1 cellular context compared by ENCODE assay signal in genomic region chr1:46158312-46159281, GRCh38.
A peak's percentile ranks its signal among the peaks of the same experiment; 100 is the strongest.
TF ChIP-seq lines count a peak whose summit lies in the region.

No MANE protein-coding gene starts in this region.

TF ChIP-seq in K562, 482 proteins besides CTCF, POLR2A, EP300 and RAD21 (continued from another document):
- no peak for TF ChIP-seq CREB5 (CRISPR knock-in tag; IDR thresholded peaks at IDR 0.05)
- peak; percentile 86 for TF ChIP-seq ZKSCAN8 (CRISPR knock-in tag; IDR thresholded peaks at IDR 0.05)
- no peak for TF ChIP-seq ZHX1 (conservative IDR thresholded peaks at IDR 0.05; ENCODE audit: low read length)
- no peak for TF ChIP-seq ILK (tag; IDR thresholded peaks at IDR 0.05; ENCODE audit: borderline replicate concordance, low read depth)
- no peak for TF ChIP-seq BMI1 (IDR thresholded peaks at IDR 0.05; ENCODE audit: low read length)
- peak in 1 of 2 experiments; percentile 92; a peak in 2 of 4 replicates for TF ChIP-seq ZNF639 (CRISPR knock-in tag; conservative IDR thresholded peaks at IDR 0.05 in 1 of 2, IDR thresholded peaks at IDR 0.05 in 1 of 2)
- TF ChIP-seq ZNF696 (CRISPR knock-in tag; conservative IDR thresholded peaks at IDR 0.05) = no peak
- peak; percentile 87 for TF ChIP-seq CCNT2 (IDR thresholded peaks at IDR 0.05; ENCODE audit: borderline replicate concordance, extremely low read depth, insufficient read length, low read depth, low read length)
- TF ChIP-seq DEAF1 (CRISPR knock-in tag; IDR thresholded peaks at IDR 0.05) = 0 out of 2 replicates have a peak, but pooled peaks have one; percentile 5
- TF ChIP-seq KDM2B (CRISPR knock-in tag; IDR thresholded peaks at IDR 0.05) = 0 out of 2 replicates have a peak, but pooled peaks have one; percentile 28
- TF ChIP-seq DIDO1 (tag; IDR thresholded peaks at IDR 0.05; ENCODE audit: low read depth) = 0 out of 2 replicates have a peak, but pooled peaks have one; percentile 12
- TF ChIP-seq ZBTB43 (CRISPR knock-in tag; IDR thresholded peaks at IDR 0.05) = 0 out of 2 replicates have a peak, but pooled peaks have one; percentile 68
- no peak for TF ChIP-seq ZNF311 (CRISPR knock-in tag; IDR thresholded peaks at IDR 0.05)
- TF ChIP-seq COPS2 (conservative IDR thresholded peaks at IDR 0.05) = no peak
- TF ChIP-seq HNRNPK (IDR thresholded peaks at IDR 0.05; ENCODE audit: low read depth, low read length, poor library complexity, severe bottlenecking) = no peak
- TF ChIP-seq ZNF224 (CRISPR knock-in tag; IDR thresholded peaks at IDR 0.05) = no peak
- TF ChIP-seq CC2D1A (IDR thresholded peaks at IDR 0.05) = peak; percentile 98
- TF ChIP-seq ZNF197 (CRISPR knock-in tag; IDR thresholded peaks at IDR 0.05; ENCODE audit: low read depth) = peak; percentile 96; the same call in 1 of the 2 replicates
- TF ChIP-seq ESRRA (IDR thresholded peaks at IDR 0.05; ENCODE audit: borderline replicate concordance, low read depth) = peak; percentile 63; the same call in 1 of the 2 replicates
- no peak for TF ChIP-seq NELFE (IDR thresholded peaks at IDR 0.05; ENCODE audit: insufficient read depth, insufficient read length)
- no peak for TF ChIP-seq SLC30A9 (CRISPR knock-in tag; IDR thresholded peaks at IDR 0.05)
- TF ChIP-seq ZNF707 (CRISPR knock-in tag; conservative IDR thresholded peaks at IDR 0.05) = no peak
- TF ChIP-seq MLX (CRISPR knock-in tag; conservative IDR thresholded peaks at IDR 0.05) = no peak
- TF ChIP-seq MITF (IDR thresholded peaks at IDR 0.05) = peak; percentile 65; the same call in 1 of the 2 replicates
- TF ChIP-seq TEAD1 (CRISPR knock-in tag; IDR thresholded peaks at IDR 0.05) = peak in 1 of 2 experiments; percentile 33; a peak in 1 of 4 replicates
- TF ChIP-seq PHF8 (IDR thresholded peaks at IDR 0.05; ENCODE audit: borderline replicate concordance, low read length) = no peak
- no peak; the same call in 1 of the 2 replicates for TF ChIP-seq ZBTB33 (CRISPR knock-in tag; IDR thresholded peaks at IDR 0.05)
- peak; percentile 89 to 99 for TF ChIP-seq HDAC1 (IDR thresholded peaks at IDR 0.05)
- TF ChIP-seq HMGN3 (IDR thresholded peaks at IDR 0.05; ENCODE audit: borderline replicate concordance, extremely low read depth, insufficient read length, low read depth, low read length) = peak; percentile 53
- no peak for TF ChIP-seq ELF1 (tag; IDR thresholded peaks at IDR 0.05)
- TF ChIP-seq FOXJ3 (CRISPR knock-in tag; IDR thresholded peaks at IDR 0.05) = no peak
- peak; percentile 93 for TF ChIP-seq NCOA1 (IDR thresholded peaks at IDR 0.05; ENCODE audit: low read depth)
- no peak for TF ChIP-seq ZNF518B (CRISPR knock-in tag; IDR thresholded peaks at IDR 0.05)
- no peak for TF ChIP-seq ZNF232 (CRISPR knock-in tag; IDR thresholded peaks at IDR 0.05)
TF ChIP-seq in K562: peak in this region for 186.
